ENCODE assay signal across 23 cellular contexts in the genomic region with DNA sequence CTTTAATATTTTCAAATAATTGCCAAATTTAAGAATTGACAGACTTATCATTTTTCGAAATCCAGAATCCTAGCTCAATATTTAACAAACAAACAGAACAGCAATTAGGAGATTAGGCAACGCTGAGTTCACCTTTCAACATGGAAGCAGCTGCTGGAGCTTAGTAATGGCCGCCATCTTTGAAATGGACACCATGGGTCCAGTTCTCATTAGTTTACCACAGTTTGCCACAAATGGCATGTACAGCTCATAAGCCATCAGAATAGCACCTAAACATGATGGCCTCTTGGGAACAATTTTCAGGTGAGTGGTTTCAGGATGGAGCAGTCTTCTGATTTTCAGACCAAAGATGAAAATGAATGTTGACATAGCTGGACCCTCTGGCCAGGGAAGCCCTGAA.
"Had no signal": no experiment of that assay in that cellular context is flagged by ENCODE, and none has a peak within 500 bp of the region (broad histone marks: within the 10 kb centered on the region; RNA-seq: fewer than 3 reads in every experiment).

No MANE protein-coding gene starts in this region.

- H3K4me1 Mint-ChIP-seq: T-cell had no signal

- H3K27ac ChIP-seq: SJSA1, SK-N-MC had no signal

- H3K27ac Mint-ChIP-seq: T-cell had no signal

- H3K4me1 ChIP-seq: SJSA1 had no signal

- H3K4me3 Mint-ChIP-seq: T-cell had no signal

- DNase-seq: KBM-7, MG63, NCI-H1105, NCI-H1417, NCI-H1436 treated with DMSO at 0.1 percent for 48 hours, NCI-H187, NCI-H2029, NCI-H2081 treated with DMSO at 0.1 percent for 48 hours, NCI-H2171, NCI-H226, NCI-H446, NCI-H510A, NCI-H524 treated with DMSO at 0.1 percent for 48 hours, NCI-H69, NCI-H774, Right ventricle myocardium superior, RPMI8226, SIG-M5, SW 1271, T-cell had no signal

- H3K27me3 ChIP-seq: MG63, SJSA1 had no signal

- FAIRE-seq: RCC 7860 had no signal

- H3K36me3 Mint-ChIP-seq: T-cell had no signal

- H3K9me3 ChIP-seq: MG63, SJSA1 had no signal

- H3K4me3 ChIP-seq: MG63, SJSA1, SK-N-MC had no signal

- ATAC-seq: T-cell had no signal

- H3K36me3 ChIP-seq: MG63 had no signal
